In genomic region chr5:146965781-146966659, GRCh38 we compare ENCODE assay signal across 8 cellular contexts.
A peak's percentile ranks its signal among the peaks of the same experiment; 100 is the strongest.
DNase-seq lines count a peak whose midpoint lies in the region; ATAC-seq and TF ChIP-seq lines count a peak whose summit lies in the region.

No MANE protein-coding gene starts in this region.

- no peaks in the 10 kb centered on the region for H3K36me3 ChIP-seq in brain microvascular endothelial cell (replicated peaks)

- H3K36me3 Mint-ChIP-seq in T-helper 2 cell treated with Interferon-gamma antibody and Interleukin-4, amounts not matched to agents 5 μg/mL and 100 μg/mL, for 36 hours (ENCODE audit: low read depth): no peaks in the 10 kb centered on the region
- no peaks in the 10 kb centered on the region for H3K36me3 Mint-ChIP-seq in immature natural killer cell

- H3K4me3 Mint-ChIP-seq in T-helper 2 cell treated with Interferon-gamma antibody and Interleukin-4, amounts not matched to agents 5 μg/mL and 100 μg/mL, for 36 hours: no peak overlapping the region
- H3K4me3 Mint-ChIP-seq in immature natural killer cell: no peak overlapping the region

- no peaks in the 10 kb centered on the region for H3K4me1 Mint-ChIP-seq in T-helper 2 cell treated with Interferon-gamma antibody and Interleukin-4, amounts not matched to agents 5 μg/mL and 100 μg/mL, for 36 hours (ENCODE audit: low read depth)
- peaks cover 0 to 2% of the 10 kb centered on the region in 2 donors for H3K4me1 Mint-ChIP-seq in immature natural killer cell

- H3K9me3 Mint-ChIP-seq in T-helper 2 cell treated with Interferon-gamma antibody and Interleukin-4, amounts not matched to agents 5 μg/mL and 100 μg/mL, for 36 hours: no peaks in the 10 kb centered on the region
- no peaks in the 10 kb centered on the region for H3K9me3 Mint-ChIP-seq in immature natural killer cell

- H3K4me3 ChIP-seq in brain microvascular endothelial cell (ENCODE audit: low read depth, low read length): no peak overlapping the region

- no peaks in the 10 kb centered on the region for H3K27me3 Mint-ChIP-seq in T-helper 2 cell treated with Interferon-gamma antibody and Interleukin-4, amounts not matched to agents 5 μg/mL and 100 μg/mL, for 36 hours (ENCODE audit: low read depth)
- H3K27me3 Mint-ChIP-seq in immature natural killer cell (ENCODE audit: low read depth in 3 of 3): peaks cover 0 to 6% (median 1%) of the 10 kb centered on the region in 3 donors

- no peak overlapping the region for H3K27ac Mint-ChIP-seq in T-helper 2 cell treated with Interferon-gamma antibody and Interleukin-4, amounts not matched to agents 5 μg/mL and 100 μg/mL, for 36 hours
- no peak overlapping the region for H3K27ac Mint-ChIP-seq in immature natural killer cell

- ATAC-seq in GM18520 (IDR thresholded peaks at IDR 0.05; ENCODE audit: unreplicated experiment) (peak; percentile 91), HG02981 (IDR thresholded peaks at IDR 0.05; ENCODE audit: unreplicated experiment) (peak; percentile 97)

- in situ Hi-C loops in brain microvascular endothelial cell (cut with HindIII; ENCODE audit: low pct_ligation_motif_present, low sequenced_read_pairs): no loop called here

- DNase-seq in AG09319 (ENCODE audit: extremely low read depth, low read depth) (peak; percentile 38), NCI-H1694 treated with DMSO at 0.1 percent for 48 hours (lab: John Stamatoyannopoulos, UW) (peak; percentile 82), brain microvascular endothelial cell (peak; percentile 75), immature natural killer cell (peak; percentile 62 to 73 (median 71))
- peak; percentile 35 for DNase-seq in T-helper 2 cell treated with Interferon-gamma antibody and Interleukin-4, amounts not matched to agents 5 μg/mL and 100 μg/mL, for 36 hours (ENCODE audit: low spot score)
- DNase-seq in stimulated activated CD4-positive, alpha-beta T cell treated with anti-CD3 and anti-CD28 coated beads, Interleukin-15, amount 100 ng/mL, for 48 hours (ENCODE audit: low read depth in 2 of 2): peak; percentile 2 to 27

- H3K27me3 ChIP-seq in brain microvascular endothelial cell (replicated peaks): no peaks in the 10 kb centered on the region

- H3K27ac ChIP-seq in brain microvascular endothelial cell: no peak overlapping the region

- TF ChIP-seq CTCF in AG09319 (IDR thresholded peaks at IDR 0.05; ENCODE audit: low read depth, low read length) (peak; percentile 70), brain microvascular endothelial cell (IDR thresholded peaks at IDR 0.05; ENCODE audit: low read depth, low read length, missing control alignments) (peak; percentile 77)

Comparison
In these comparisons a context has a peak if more than half of its experiments do, and no peak if none do; other contexts are left out.
1. DNase-seq: peak in every context shown above with its lines; median percentile 82 in NCI-H1694 treated with DMSO at 0.1 percent for 48 hours; 75 in brain microvascular endothelial cell; 71 in immature natural killer cell; 38 in AG09319; 35 in T-helper 2 cell treated with Interferon-gamma antibody and Interleukin-4, amounts not matched to agents 5 μg/mL and 100 μg/mL, for 36 hours; 14 in stimulated activated CD4-positive, alpha-beta T cell treated with anti-CD3 and anti-CD28 coated beads, Interleukin-15, amount 100 ng/mL, for 48 hours.